ENCODE assay signal across 1 cellular context in the genomic region with DNA sequence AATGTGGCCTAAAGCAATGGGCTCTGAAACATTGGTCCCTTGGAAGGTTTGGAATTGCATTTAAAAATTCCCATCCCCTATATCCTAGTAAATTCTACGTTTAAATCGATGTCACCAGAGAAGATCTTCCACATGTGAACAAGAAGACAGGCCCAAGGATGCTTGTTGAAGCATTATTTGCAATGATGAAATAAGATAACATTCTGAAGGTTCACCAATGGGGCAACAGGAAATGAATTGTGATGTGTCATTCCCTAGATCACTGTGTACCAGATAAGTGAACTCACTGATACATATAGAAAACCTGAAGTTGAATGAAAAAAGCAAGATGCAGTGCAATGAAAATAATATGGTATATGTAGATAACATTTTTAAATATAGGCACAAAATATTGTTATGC.
TF ChIP-seq lines count a peak whose summit lies in the region.

No MANE protein-coding gene starts in this region.

TF ChIP-seq in GM23338, 12 proteins besides CTCF, POLR2A, EP300 and RAD21 (continued from another document):
- TF ChIP-seq, protein P1, sequence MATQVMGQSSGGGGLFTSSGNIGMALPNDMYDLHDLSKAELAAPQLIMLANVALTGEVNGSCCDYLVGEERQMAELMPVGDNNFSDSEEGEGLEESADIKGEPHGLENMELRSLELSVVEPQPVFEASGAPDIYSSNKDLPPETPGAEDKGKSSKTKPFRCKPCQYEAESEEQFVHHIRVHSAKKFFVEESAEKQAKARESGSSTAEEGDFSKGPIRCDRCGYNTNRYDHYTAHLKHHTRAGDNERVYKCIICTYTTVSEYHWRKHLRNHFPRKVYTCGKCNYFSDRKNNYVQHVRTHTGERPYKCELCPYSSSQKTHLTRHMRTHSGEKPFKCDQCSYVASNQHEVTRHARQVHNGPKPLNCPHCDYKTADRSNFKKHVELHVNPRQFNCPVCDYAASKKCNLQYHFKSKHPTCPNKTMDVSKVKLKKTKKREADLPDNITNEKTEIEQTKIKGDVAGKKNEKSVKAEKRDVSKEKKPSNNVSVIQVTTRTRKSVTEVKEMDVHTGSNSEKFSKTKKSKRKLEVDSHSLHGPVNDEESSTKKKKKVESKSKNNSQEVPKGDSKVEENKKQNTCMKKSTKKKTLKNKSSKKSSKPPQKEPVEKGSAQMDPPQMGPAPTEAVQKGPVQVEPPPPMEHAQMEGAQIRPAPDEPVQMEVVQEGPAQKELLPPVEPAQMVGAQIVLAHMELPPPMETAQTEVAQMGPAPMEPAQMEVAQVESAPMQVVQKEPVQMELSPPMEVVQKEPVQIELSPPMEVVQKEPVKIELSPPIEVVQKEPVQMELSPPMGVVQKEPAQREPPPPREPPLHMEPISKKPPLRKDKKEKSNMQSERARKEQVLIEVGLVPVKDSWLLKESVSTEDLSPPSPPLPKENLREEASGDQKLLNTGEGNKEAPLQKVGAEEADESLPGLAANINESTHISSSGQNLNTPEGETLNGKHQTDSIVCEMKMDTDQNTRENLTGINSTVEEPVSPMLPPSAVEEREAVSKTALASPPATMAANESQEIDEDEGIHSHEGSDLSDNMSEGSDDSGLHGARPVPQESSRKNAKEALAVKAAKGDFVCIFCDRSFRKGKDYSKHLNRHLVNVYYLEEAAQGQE (IDR thresholded peaks at IDR 0.05; ENCODE audit: unreplicated experiment): no peak
- TF ChIP-seq CREB1 (CRISPR knock-in tag; IDR thresholded peaks at IDR 0.05; ENCODE audit: low read depth): no peak
- TF ChIP-seq, protein P2, sequence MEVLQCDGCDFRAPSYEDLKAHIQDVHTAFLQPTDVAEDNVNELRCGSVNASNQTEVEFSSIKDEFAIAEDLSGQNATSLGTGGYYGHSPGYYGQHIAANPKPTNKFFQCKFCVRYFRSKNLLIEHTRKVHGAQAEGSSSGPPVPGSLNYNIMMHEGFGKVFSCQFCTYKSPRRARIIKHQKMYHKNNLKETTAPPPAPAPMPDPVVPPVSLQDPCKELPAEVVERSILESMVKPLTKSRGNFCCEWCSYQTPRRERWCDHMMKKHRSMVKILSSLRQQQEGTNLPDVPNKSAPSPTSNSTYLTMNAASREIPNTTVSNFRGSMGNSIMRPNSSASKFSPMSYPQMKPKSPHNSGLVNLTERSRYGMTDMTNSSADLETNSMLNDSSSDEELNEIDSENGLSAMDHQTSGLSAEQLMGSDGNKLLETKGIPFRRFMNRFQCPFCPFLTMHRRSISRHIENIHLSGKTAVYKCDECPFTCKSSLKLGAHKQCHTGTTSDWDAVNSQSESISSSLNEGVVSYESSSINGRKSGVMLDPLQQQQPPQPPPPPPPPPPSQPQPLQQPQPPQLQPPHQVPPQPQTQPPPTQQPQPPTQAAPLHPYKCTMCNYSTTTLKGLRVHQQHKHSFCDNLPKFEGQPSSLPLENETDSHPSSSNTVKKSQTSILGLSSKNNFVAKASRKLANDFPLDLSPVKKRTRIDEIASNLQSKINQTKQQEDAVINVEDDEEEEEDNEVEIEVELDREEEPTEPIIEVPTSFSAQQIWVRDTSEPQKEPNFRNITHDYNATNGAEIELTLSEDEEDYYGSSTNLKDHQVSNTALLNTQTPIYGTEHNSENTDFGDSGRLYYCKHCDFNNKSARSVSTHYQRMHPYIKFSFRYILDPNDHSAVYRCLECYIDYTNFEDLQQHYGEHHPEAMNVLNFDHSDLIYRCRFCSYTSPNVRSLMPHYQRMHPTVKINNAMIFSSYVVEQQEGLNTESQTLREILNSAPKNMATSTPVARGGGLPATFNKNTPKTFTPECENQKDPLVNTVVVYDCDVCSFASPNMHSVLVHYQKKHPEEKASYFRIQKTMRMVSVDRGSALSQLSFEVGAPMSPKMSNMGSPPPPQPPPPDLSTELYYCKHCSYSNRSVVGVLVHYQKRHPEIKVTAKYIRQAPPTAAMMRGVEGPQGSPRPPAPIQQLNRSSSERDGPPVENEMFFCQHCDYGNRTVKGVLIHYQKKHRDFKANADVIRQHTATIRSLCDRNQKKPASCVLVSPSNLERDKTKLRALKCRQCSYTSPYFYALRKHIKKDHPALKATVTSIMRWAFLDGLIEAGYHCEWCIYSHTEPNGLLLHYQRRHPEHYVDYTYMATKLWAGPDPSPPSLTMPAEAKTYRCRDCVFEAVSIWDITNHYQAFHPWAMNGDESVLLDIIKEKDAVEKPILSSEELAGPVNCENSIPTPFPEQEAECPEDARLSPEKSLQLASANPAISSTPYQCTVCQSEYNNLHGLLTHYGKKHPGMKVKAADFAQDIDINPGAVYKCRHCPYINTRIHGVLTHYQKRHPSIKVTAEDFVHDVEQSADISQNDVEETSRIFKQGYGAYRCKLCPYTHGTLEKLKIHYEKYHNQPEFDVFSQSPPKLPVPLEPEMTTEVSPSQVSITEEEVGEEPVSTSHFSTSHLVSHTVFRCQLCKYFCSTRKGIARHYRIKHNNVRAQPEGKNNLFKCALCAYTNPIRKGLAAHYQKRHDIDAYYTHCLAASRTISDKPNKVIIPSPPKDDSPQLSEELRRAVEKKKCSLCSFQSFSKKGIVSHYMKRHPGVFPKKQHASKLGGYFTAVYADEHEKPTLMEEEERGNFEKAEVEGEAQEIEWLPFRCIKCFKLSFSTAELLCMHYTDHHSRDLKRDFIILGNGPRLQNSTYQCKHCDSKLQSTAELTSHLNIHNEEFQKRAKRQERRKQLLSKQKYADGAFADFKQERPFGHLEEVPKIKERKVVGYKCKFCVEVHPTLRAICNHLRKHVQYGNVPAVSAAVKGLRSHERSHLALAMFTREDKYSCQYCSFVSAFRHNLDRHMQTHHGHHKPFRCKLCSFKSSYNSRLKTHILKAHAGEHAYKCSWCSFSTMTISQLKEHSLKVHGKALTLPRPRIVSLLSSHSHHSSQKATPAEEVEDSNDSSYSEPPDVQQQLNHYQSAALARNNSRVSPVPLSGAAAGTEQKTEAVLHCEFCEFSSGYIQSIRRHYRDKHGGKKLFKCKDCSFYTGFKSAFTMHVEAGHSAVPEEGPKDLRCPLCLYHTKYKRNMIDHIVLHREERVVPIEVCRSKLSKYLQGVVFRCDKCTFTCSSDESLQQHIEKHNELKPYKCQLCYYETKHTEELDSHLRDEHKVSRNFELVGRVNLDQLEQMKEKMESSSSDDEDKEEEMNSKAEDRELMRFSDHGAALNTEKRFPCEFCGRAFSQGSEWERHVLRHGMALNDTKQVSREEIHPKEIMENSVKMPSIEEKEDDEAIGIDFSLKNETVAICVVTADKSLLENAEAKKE (CRISPR knock-in tag; IDR thresholded peaks at IDR 0.05): no peak
- no peak for TF ChIP-seq EZH2phosphoT487 (IDR thresholded peaks at IDR 0.05; ENCODE audit: unreplicated experiment)
- no peak for TF ChIP-seq ZNF331 (CRISPR knock-in tag; IDR thresholded peaks at IDR 0.05; ENCODE audit: low read depth)
